In the genomic region with DNA sequence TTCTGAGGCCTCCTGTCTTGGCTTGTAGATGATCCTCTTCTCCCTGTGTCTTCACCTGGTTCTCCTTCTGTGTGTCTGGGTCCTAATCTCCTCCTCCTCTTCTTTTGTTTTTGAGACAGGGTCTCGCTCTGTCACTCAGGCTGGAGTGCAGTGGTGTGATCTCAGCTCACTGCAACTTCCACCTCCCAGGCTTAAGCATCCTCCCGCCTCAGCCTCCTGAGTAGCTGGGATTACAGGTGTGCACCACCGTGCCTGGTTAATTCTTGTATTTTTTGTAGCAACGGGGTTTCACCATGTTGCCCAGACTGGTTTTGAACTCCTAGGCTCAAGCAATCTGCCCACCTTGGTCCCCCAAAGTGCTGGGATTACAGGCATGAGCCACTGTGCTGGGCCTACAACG, we compare ENCODE assay signal across 15 cellular contexts. TPM values are rescaled to one million over a fixed set of nuclear protein-coding genes. Genes with fewer than 3 reads are reported as not detected.
A peak's percentile ranks its signal among the peaks of the same experiment; 100 is the strongest.
DNase-seq lines count a peak whose midpoint lies in the region; ATAC-seq, FAIRE-seq and TF ChIP-seq lines count a peak whose summit lies in the region.
"Not testable (repeated sequence)": the region's sequence is repeated elsewhere in the genome, so short reads cannot be mapped to it uniquely, and the experiment has no call there.
"Had no signal": no experiment of that assay in that cellular context is flagged by ENCODE, and none has a peak within 500 bp of the region (broad histone marks: within the 10 kb centered on the region; RNA-seq: fewer than 3 reads in every experiment).

No MANE protein-coding gene starts in this region.

- POLR2A ChIA-PET in activated B cell treated with CpG ODN at 0.5 μM for 24 hours (lab: Charles Lee): interaction anchor here (0.6 to 4.5 kb wide), 8 partner anchors 9 to 489 kb away, joined by 3 to 75 read pairs (median 9); partner anchors contain the start of genes CLEC17A and ZNF333

- not testable (repeated sequence) for FAIRE-seq in GM12891 (lab: Jason Lieb, UNC)

- not testable (repeated sequence) for H3K27me3 ChIP-seq in BLaER1 treated with 17β-estradiol and CSF1 and Interleukin-3, amounts not matched to agents 10 nM and 100 nM

- CTCF ChIA-PET in activated B cell treated with CpG ODN at 0.5 μM for 24 hours (lab: Charles Lee): interaction anchor here (3.5 to 4.1 kb wide), 2 partner anchors 38 to 74 kb away, joined by 19 to 21 read pairs; no protein-coding TSS in a partner anchor

- not testable (repeated sequence) for H3K4me3 Mint-ChIP-seq in activated B cell treated with CpG ODN at 0.5 μM for 24 hours, memory B cell
- H3K4me3 Mint-ChIP-seq in stimulated activated naive B cell treated with anti-CD40 and anti-IgM and Interleukin-4, amounts not matched to agents 10 μg/mL and 1 μg/mL and 100 μg/mL, for 72 hours: peak overlapping the region in 1 of 2 donors; percentile 17

- not testable (repeated sequence) for H4K20me1 ChIP-seq in BLaER1 treated with 17β-estradiol and CSF1 and Interleukin-3, amounts not matched to agents 10 nM and 100 nM

- peaks cover 0 to 11% (median 0%) of the 10 kb centered on the region in 11 experiments; a peak in 5 of 22 replicates for H3K9me3 ChIP-seq in BLaER1 treated with 17β-estradiol and CSF1 and Interleukin-3, amounts not matched to agents 10 nM and 100 nM (replicated peaks in 1 of 11)

- not testable (repeated sequence) for TF ChIP-seq CTCF in activated B cell treated with CpG ODN at 0.5 μM for 24 hours (IDR thresholded peaks at IDR 0.05)

- peak overlapping the region in 3 of 11 experiments; percentile 69 to 76 (median 73); a peak in 8 of 22 replicates for H3K9ac ChIP-seq in BLaER1 treated with 17β-estradiol and CSF1 and Interleukin-3, amounts not matched to agents 10 nM and 100 nM

- not testable (repeated sequence) for DNase-seq in GM12891 (ENCODE audit: insufficient read length, low spot score); activated B cell treated with CpG ODN at 0.5 μM for 24 hours; memory B cell (ENCODE audit: low spot score in 2 of 2); stimulated activated naive B cell treated with anti-CD40 and anti-IgM and Interleukin-4, amounts not matched to agents 10 μg/mL and 1 μg/mL and 100 μg/mL, for 72 hours
- peak; percentile 13 for DNase-seq in posterior vena cava (ENCODE audit: low spot score)

- peak overlapping the region in 10 of 11 experiments; percentile 66 to 85 (median 81); a peak in 20 of 22 replicates for H3K4me2 ChIP-seq in BLaER1 treated with 17β-estradiol and CSF1 and Interleukin-3, amounts not matched to agents 10 nM and 100 nM

- intact Hi-C loops in activated B cell treated with CpG ODN at 0.5 μM for 24 hours (cut with micrococcal nuclease); posterior vena cava (cut with DNase I): not testable (repeated sequence)

- H3K4me1 ChIP-seq in BLaER1 treated with 17β-estradiol and CSF1 and Interleukin-3, amounts not matched to agents 10 nM and 100 nM: peaks cover 40 to 96% (median 77%) of the 10 kb centered on the region in 10 experiments

- TF ChIP-seq POLR2A in GM12891 (IDR thresholded peaks at IDR 0.05; ENCODE audit: low read depth, low read length): not testable (repeated sequence)

- H3K27me3 Mint-ChIP-seq in activated B cell treated with CpG ODN at 0.5 μM for 24 hours; memory B cell; stimulated activated naive B cell treated with anti-CD40 and anti-IgM and Interleukin-4, amounts not matched to agents 10 μg/mL and 1 μg/mL and 100 μg/mL, for 72 hours: not testable (repeated sequence)

- H3K27ac Mint-ChIP-seq in activated B cell treated with CpG ODN at 0.5 μM for 24 hours (peak overlapping the region; percentile 98), memory B cell (peak overlapping the region; percentile 60)
- H3K27ac Mint-ChIP-seq in stimulated activated naive B cell treated with anti-CD40 and anti-IgM and Interleukin-4, amounts not matched to agents 10 μg/mL and 1 μg/mL and 100 μg/mL, for 72 hours: peak overlapping the region; percentile 93

- not testable (repeated sequence) for H3K4me3 ChIP-seq in BLaER1 treated with 17β-estradiol and CSF1 and Interleukin-3, amounts not matched to agents 10 nM and 100 nM

- peak overlapping the region in 9 of 11 experiments; percentile 83 to 93 (median 87); a peak in 18 of 22 replicates for H3K27ac ChIP-seq in BLaER1 treated with 17β-estradiol and CSF1 and Interleukin-3, amounts not matched to agents 10 nM and 100 nM

- not testable (repeated sequence) for H3K9me3 Mint-ChIP-seq in activated B cell treated with CpG ODN at 0.5 μM for 24 hours; memory B cell; stimulated activated naive B cell treated with anti-CD40 and anti-IgM and Interleukin-4, amounts not matched to agents 10 μg/mL and 1 μg/mL and 100 μg/mL, for 72 hours

- peaks cover 68% of the 10 kb centered on the region for H3K4me1 Mint-ChIP-seq in activated B cell treated with CpG ODN at 0.5 μM for 24 hours
- H3K4me1 Mint-ChIP-seq in memory B cell: peaks cover 26% of the 10 kb centered on the region
- H3K4me1 Mint-ChIP-seq in stimulated activated naive B cell treated with anti-CD40 and anti-IgM and Interleukin-4, amounts not matched to agents 10 μg/mL and 1 μg/mL and 100 μg/mL, for 72 hours: peaks cover 45 to 81% of the 10 kb centered on the region in 2 donors

- ATAC-seq in activated B cell treated with CpG ODN at 0.5 μM for 24 hours (ENCODE audit: low read depth); memory B cell (ENCODE audit: low read depth); stimulated activated naive B cell treated with anti-CD40 and anti-IgM and Interleukin-4, amounts not matched to agents 10 μg/mL and 1 μg/mL and 100 μg/mL, for 72 hours (replicated peaks): not testable (repeated sequence)

- not testable (repeated sequence) for H3K36me3 ChIP-seq in BLaER1 treated with 17β-estradiol and CSF1 and Interleukin-3, amounts not matched to agents 10 nM and 100 nM

- peaks cover 51% of the 10 kb centered on the region for H3K36me3 Mint-ChIP-seq in activated B cell treated with CpG ODN at 0.5 μM for 24 hours (ENCODE audit: low read depth)
- peaks cover 27% of the 10 kb centered on the region for H3K36me3 Mint-ChIP-seq in memory B cell
- H3K36me3 Mint-ChIP-seq in stimulated activated naive B cell treated with anti-CD40 and anti-IgM and Interleukin-4, amounts not matched to agents 10 μg/mL and 1 μg/mL and 100 μg/mL, for 72 hours: peaks cover 55 to 56% of the 10 kb centered on the region in 2 donors

TF ChIP-seq in GM12891, 5 proteins besides CTCF, POLR2A, EP300 and RAD21:
- peak; percentile 65; the same call in 1 of the 2 replicates for TF ChIP-seq POLR2AphosphoS5 (IDR thresholded peaks at IDR 0.05; ENCODE audit: low read depth, low read length)
TF ChIP-seq in GM12891: peak in this region for 1; not testable (repeated sequence) for 4.

RNA-seq across cellular contexts. Expression of gene CLEC17A, which starts 29.4 kb away (rescaled TPM):
- polyA plus RNA-seq in GM12891 (2012; ENCODE audit: low read depth, missing spikeins): 60.4 TPM
- 111 and 123 TPM in 2 replicates for total RNA-seq in activated B cell treated with CpG ODN at 0.5 μM for 24 hours
- total RNA-seq in posterior vena cava: under 1 TPM in 1 of 2 donors, not detected in 1; 0.42 TPM
- total RNA-seq: CD4-positive, alpha-beta T cell; Daoy; G401; H4; H9 had no signal
- polyA plus RNA-seq: A549; BJ; CD8-positive, alpha-beta memory T cell; GM23338 had no signal

RNA-seq across cellular contexts. Expression of gene NDUFB7, which starts 40.4 kb away (rescaled TPM):
- polyA plus RNA-seq in GM12891 (2012; ENCODE audit: low read depth, missing spikeins): 194 TPM
- 108 and 129 TPM in 2 replicates for total RNA-seq in activated B cell treated with CpG ODN at 0.5 μM for 24 hours
- total RNA-seq in posterior vena cava: 100 to 1,000 TPM; 157 to 177 TPM

Comparison
In these comparisons a context has a peak if more than half of its experiments do, and no peak if none do; other contexts are left out.
1. RNA of gene CLEC17A, which starts 29.4 kb away (total RNA-seq): 111 to 123 TPM in activated B cell treated with CpG ODN at 0.5 μM for 24 hours; 0.42 TPM in posterior vena cava; every median in the first group is over 10 times any median in the second.
2. Peak in every context shown above with its lines, with median percentiles within 50 percentile points of each other: H3K27ac Mint-ChIP-seq.